Comparison of ENCODE assay signal across 32 cellular contexts in the genomic region with DNA sequence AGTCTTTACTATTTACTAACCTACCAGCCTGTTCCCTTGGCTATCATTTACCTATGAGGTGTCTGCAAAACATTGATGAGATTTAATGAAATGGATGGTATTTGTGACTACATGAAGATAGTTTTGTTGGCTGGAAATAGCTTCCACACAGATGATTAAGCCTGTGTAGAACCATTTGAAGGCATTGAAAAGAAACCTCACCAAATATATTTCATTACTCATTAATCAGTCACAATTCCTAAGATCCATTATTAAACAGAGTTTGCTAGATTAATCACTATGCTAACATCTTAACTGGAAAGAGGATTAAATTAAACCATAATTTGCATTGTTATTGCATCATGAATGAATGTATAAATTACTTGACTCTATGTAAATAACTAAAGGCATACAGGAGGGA.
"Had no signal": no experiment of that assay in that cellular context is flagged by ENCODE, and none has a peak within 500 bp of the region (broad histone marks: within the 10 kb centered on the region; RNA-seq: fewer than 3 reads in every experiment).

No MANE protein-coding gene starts in this region.

- H3K27me3 Mint-ChIP-seq: activated B cell treated with CpG ODN at 0.5 μM for 24 hours; activated CD8-positive, alpha-beta T cell treated with anti-CD3 and anti-CD28 coated beads for 36 hours; activated naive CD8-positive, alpha-beta T cell; activated T-helper 17 cell treated with anti-CD3 and anti-CD28 coated beads, Interleukin-2, amount 50 U/mL, for 72 hours; effector memory CD8-positive, alpha-beta T cell; T-helper 17 cell had no signal

- H3K36me3 ChIP-seq: brain microvascular endothelial cell, esophagus muscularis mucosa, gastroesophageal sphincter, WERI-Rb-1 had no signal

- H3K9me3 ChIP-seq: esophagus muscularis mucosa, gastroesophageal sphincter had no signal

- H3K4me1 Mint-ChIP-seq: activated B cell treated with CpG ODN at 0.5 μM for 24 hours; activated T-helper 17 cell treated with anti-CD3 and anti-CD28 coated beads, Interleukin-2, amount 50 U/mL, for 72 hours; T-helper 17 cell had no signal

- H3K27me3 ChIP-seq: brain microvascular endothelial cell, esophagus muscularis mucosa, foreskin keratinocyte, gastroesophageal sphincter had no signal

- H3K4me1 ChIP-seq: esophagus muscularis mucosa, foreskin keratinocyte, gastroesophageal sphincter had no signal

- ATAC-seq: activated CD4-positive, CD25-positive, alpha-beta regulatory T cell treated with anti-CD3 and anti-CD28 coated beads, Interleukin-2, amount 50 U/mL, for 24 hours; activated CD8-positive, alpha-beta T cell treated with anti-CD3 and anti-CD28 coated beads for 36 hours; activated T-cell treated with anti-CD3 and anti-CD28 coated beads, Interleukin-2, amount 50 U/mL, for 4 hours; activated T-helper 17 cell treated with anti-CD3 and anti-CD28 coated beads, Interleukin-2, amount 50 U/mL, for 72 hours; effector memory CD8-positive, alpha-beta T cell; foreskin keratinocyte; gastroesophageal sphincter; T-helper 17 cell had no signal

- H3K27ac Mint-ChIP-seq: activated B cell treated with CpG ODN at 0.5 μM for 24 hours; activated CD8-positive, alpha-beta T cell treated with anti-CD3 and anti-CD28 coated beads for 36 hours; activated naive CD8-positive, alpha-beta T cell; activated T-helper 17 cell treated with anti-CD3 and anti-CD28 coated beads, Interleukin-2, amount 50 U/mL, for 72 hours; effector memory CD8-positive, alpha-beta T cell; T-helper 17 cell; T-helper 2 cell treated with Interferon-gamma antibody and Interleukin-4, amounts not matched to agents 5 μg/mL and 100 μg/mL, for 36 hours had no signal

- H3K27ac ChIP-seq: brain microvascular endothelial cell, esophagus muscularis mucosa, foreskin keratinocyte, gastroesophageal sphincter, WERI-Rb-1 had no signal

- H3K4me3 ChIP-seq: esophagus muscularis mucosa, gastroesophageal sphincter had no signal

- DNase-seq: activated B cell treated with CpG ODN at 0.5 μM for 24 hours; activated CD4-positive, alpha-beta T cell treated with anti-CD3 and anti-CD28 coated beads for 48 hours; activated CD4-positive, alpha-beta T cell treated with anti-CD3 and anti-CD28 coated beads, Interleukin-2, amount 50 U/mL, for 1 hour; activated CD4-positive, alpha-beta T cell treated with anti-CD3 and anti-CD28 coated beads, Interleukin-2, amount 50 U/mL, for 48 hours; activated CD8-positive, alpha-beta memory T cell treated with anti-CD3 and anti-CD28 coated beads for 24 hours; activated CD8-positive, alpha-beta T cell treated with anti-CD3 and anti-CD28 coated beads for 36 hours; activated effector memory CD4-positive, alpha-beta T cell treated with Interleukin-2 at 50 U/mL for 16 hours; activated gamma-delta T cell treated with Interleukin-2 at 50 U/mL for 16 hours; activated naive CD4-positive, alpha-beta T cell treated with anti-CD3 and anti-CD28 coated beads, Interleukin-2, amount 50 U/mL, for 16 hours; activated naive CD4-positive, alpha-beta T cell treated with Interleukin-2 at 50 U/mL for 16 hours; activated T-cell treated with anti-CD3 and anti-CD28 coated beads, Interleukin-2, amount 50 U/mL, for 4 hours; amniotic stem cell; anterior cingulate cortex; brain microvascular endothelial cell; caudate nucleus; cortex of kidney; dermis blood vessel endothelial cell; effector CD4-positive, alpha-beta T cell; effector memory CD8-positive, alpha-beta T cell; foreskin keratinocyte; T-helper 1 cell; T-helper 17 cell; T1000; WERI-Rb-1 had no signal

- H3K9me3 Mint-ChIP-seq: activated CD8-positive, alpha-beta T cell treated with anti-CD3 and anti-CD28 coated beads for 36 hours had no signal

- H3K36me3 Mint-ChIP-seq: activated naive CD8-positive, alpha-beta T cell had no signal

- H3K4me3 Mint-ChIP-seq: activated B cell treated with CpG ODN at 0.5 μM for 24 hours; activated CD8-positive, alpha-beta T cell treated with anti-CD3 and anti-CD28 coated beads for 36 hours; activated naive CD8-positive, alpha-beta T cell; activated T-cell treated with anti-CD3 and anti-CD28 coated beads, Interleukin-2, amount 50 U/mL, for 4 hours; activated T-helper 17 cell treated with anti-CD3 and anti-CD28 coated beads, Interleukin-2, amount 50 U/mL, for 72 hours; effector memory CD8-positive, alpha-beta T cell; T-helper 17 cell; T-helper 2 cell treated with Interferon-gamma antibody and Interleukin-4, amounts not matched to agents 5 μg/mL and 100 μg/mL, for 36 hours had no signal

- FAIRE-seq: astrocyte, colon had no signal
